ENCODE assay signal across 1 cellular context in genomic region chr1:180501865-180502360, GRCh38.
TF ChIP-seq lines count a peak whose summit lies in the region.

No MANE protein-coding gene starts in this region.

TF ChIP-seq in GM23338, 12 proteins besides CTCF, POLR2A, EP300 and RAD21 (continued from another document):
- no peak for TF ChIP-seq STAT1 (IDR thresholded peaks at IDR 0.05; ENCODE audit: unreplicated experiment)
- no peak for TF ChIP-seq EZH2phosphoT487 (IDR thresholded peaks at IDR 0.05; ENCODE audit: unreplicated experiment)
- TF ChIP-seq ZNF331 (CRISPR knock-in tag; IDR thresholded peaks at IDR 0.05; ENCODE audit: low read depth): no peak
- no peak for TF ChIP-seq EZH2 (IDR thresholded peaks at IDR 0.05; ENCODE audit: low read depth, unreplicated experiment)
- TF ChIP-seq ETS1 (IDR thresholded peaks at IDR 0.05): no peak
- TF ChIP-seq, protein P1, sequence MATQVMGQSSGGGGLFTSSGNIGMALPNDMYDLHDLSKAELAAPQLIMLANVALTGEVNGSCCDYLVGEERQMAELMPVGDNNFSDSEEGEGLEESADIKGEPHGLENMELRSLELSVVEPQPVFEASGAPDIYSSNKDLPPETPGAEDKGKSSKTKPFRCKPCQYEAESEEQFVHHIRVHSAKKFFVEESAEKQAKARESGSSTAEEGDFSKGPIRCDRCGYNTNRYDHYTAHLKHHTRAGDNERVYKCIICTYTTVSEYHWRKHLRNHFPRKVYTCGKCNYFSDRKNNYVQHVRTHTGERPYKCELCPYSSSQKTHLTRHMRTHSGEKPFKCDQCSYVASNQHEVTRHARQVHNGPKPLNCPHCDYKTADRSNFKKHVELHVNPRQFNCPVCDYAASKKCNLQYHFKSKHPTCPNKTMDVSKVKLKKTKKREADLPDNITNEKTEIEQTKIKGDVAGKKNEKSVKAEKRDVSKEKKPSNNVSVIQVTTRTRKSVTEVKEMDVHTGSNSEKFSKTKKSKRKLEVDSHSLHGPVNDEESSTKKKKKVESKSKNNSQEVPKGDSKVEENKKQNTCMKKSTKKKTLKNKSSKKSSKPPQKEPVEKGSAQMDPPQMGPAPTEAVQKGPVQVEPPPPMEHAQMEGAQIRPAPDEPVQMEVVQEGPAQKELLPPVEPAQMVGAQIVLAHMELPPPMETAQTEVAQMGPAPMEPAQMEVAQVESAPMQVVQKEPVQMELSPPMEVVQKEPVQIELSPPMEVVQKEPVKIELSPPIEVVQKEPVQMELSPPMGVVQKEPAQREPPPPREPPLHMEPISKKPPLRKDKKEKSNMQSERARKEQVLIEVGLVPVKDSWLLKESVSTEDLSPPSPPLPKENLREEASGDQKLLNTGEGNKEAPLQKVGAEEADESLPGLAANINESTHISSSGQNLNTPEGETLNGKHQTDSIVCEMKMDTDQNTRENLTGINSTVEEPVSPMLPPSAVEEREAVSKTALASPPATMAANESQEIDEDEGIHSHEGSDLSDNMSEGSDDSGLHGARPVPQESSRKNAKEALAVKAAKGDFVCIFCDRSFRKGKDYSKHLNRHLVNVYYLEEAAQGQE (IDR thresholded peaks at IDR 0.05; ENCODE audit: unreplicated experiment): no peak
- no peak for TF ChIP-seq ZNF114 (CRISPR knock-in tag; IDR thresholded peaks at IDR 0.05)
- TF ChIP-seq CREB1 (CRISPR knock-in tag; IDR thresholded peaks at IDR 0.05; ENCODE audit: low read depth): no peak
- no peak for TF ChIP-seq POLR2AphosphoS5 (IDR thresholded peaks at IDR 0.05; ENCODE audit: low read depth)
